Comparison of ENCODE assay signal across 23 cellular contexts in genomic region chr7:98788921-98789320, GRCh38.
DNase-seq lines count a peak whose midpoint lies in the region; ATAC-seq and TF ChIP-seq lines count a peak whose summit lies in the region.
"Had no signal": no experiment of that assay in that cellular context is flagged by ENCODE, and none has a peak within 500 bp of the region (broad histone marks: within the 10 kb centered on the region; RNA-seq: fewer than 3 reads in every experiment).

No MANE protein-coding gene starts in this region.

- no peaks in the 10 kb centered on the region for H3K36me3 ChIP-seq in left ventricle myocardium inferior
- H3K36me3 ChIP-seq in adrenal gland (replicated peaks in 1 of 2), result no peaks in the 10 kb centered on the region
- no peaks in the 10 kb centered on the region for H3K36me3 ChIP-seq in lung (ENCODE audit: control insufficient read depth in 2 of 2, insufficient read depth in 2 of 2, low read length in 2 of 2)
- no peaks in the 10 kb centered on the region for H3K36me3 ChIP-seq in upper lobe of right lung
- H3K36me3 ChIP-seq: ascending aorta had no signal

- intact Hi-C loops in Right ventricle myocardium superior (cut with DNase I) (no loop called here), left ventricle myocardium inferior (cut with micrococcal nuclease) (no loop called here), adrenal gland (cut with DNase I) (no loop called here), upper lobe of right lung (cut with DNase I) (no loop called here)

- 8 to 27% (median 20%) methylated on average over 2 to 3 of the region's 3 CpGs for WGBS in adrenal gland, 4 donors
- 52 to 58% methylated on average over 3 of the region's 3 CpGs for WGBS in lung, 2 donors

- peaks cover 7% of the 10 kb centered on the region for H3K27me3 ChIP-seq in left ventricle myocardium inferior (ENCODE audit: low read depth)
- no peaks in the 10 kb centered on the region for H3K27me3 ChIP-seq in adrenal gland
- no peaks in the 10 kb centered on the region for H3K27me3 ChIP-seq in lung (ENCODE audit: control insufficient read depth, insufficient read depth)
- no peaks in the 10 kb centered on the region for H3K27me3 ChIP-seq in upper lobe of right lung
- H3K27me3 ChIP-seq: ascending aorta had no signal

- no peak overlapping the region for H3K27ac ChIP-seq in left ventricle myocardium inferior (replicated peaks)
- H3K27ac ChIP-seq in adrenal gland, result peak overlapping the region in 1 of 5 donors; percentile 58
- no peak overlapping the region for H3K27ac ChIP-seq in lung (ENCODE audit: low read depth in 1 of 2, low read length in 1 of 2)
- H3K27ac ChIP-seq in upper lobe of right lung, result no peak overlapping the region
- H3K27ac ChIP-seq: KMS-11, RWPE1, VCaP had no signal

- H3K9me3 ChIP-seq in left ventricle myocardium inferior (replicated peaks), result no peaks in the 10 kb centered on the region
- no peaks in the 10 kb centered on the region for H3K9me3 ChIP-seq in adrenal gland (replicated peaks in 1 of 3)
- no peaks in the 10 kb centered on the region for H3K9me3 ChIP-seq in lung (ENCODE audit: control insufficient read depth in 2 of 2, insufficient read depth in 1 of 2, low read length in 1 of 2)
- H3K9me3 ChIP-seq in upper lobe of right lung, result no peaks in the 10 kb centered on the region
- H3K9me3 ChIP-seq: ascending aorta had no signal

- TF ChIP-seq POLR2A in adrenal gland (IDR thresholded peaks at IDR 0.05), result no peak

- H3K4me1 ChIP-seq in left ventricle myocardium inferior (no peaks in the 10 kb centered on the region), adrenal gland (replicated peaks in 1 of 2) (no peaks in the 10 kb centered on the region), lung (ENCODE audit: control insufficient read depth in 2 of 2, insufficient read depth in 2 of 2, low read length in 2 of 2) (no peaks in the 10 kb centered on the region), upper lobe of right lung (no peaks in the 10 kb centered on the region)

- DNase-seq in Right ventricle myocardium superior (peak; percentile 57), left ventricle myocardium inferior (no peak), adrenal gland (peak; percentile 61 to 94 (median 91)), lung (ENCODE audit: low spot score) (peak; percentile 31), upper lobe of right lung (no peak), Ammon's horn (ENCODE audit: low spot score) (no peak), NOMO-1 treated with dmso at 0.1 percent for 144 hours (lab: John Stamatoyannopoulos, UW; ENCODE audit: unreplicated experiment) (no peak), HuH-7 (ENCODE audit: low spot score) (no peak)
- DNase-seq: 8988T; activated CD4-positive, alpha-beta T cell treated with anti-CD3 and anti-CD28 coated beads for 4 hours; activated effector memory CD4-positive, alpha-beta T cell treated with Interleukin-2 at 50 U/mL for 16 hours; CD8-positive, alpha-beta memory T cell; DMS153; midbrain; MV-4-11; NCI-H146; NCI-H446; NCI-H82 had no signal

- TF ChIP-seq CTCF in left ventricle myocardium inferior (IDR thresholded peaks at IDR 0.05; ENCODE audit: borderline replicate concordance), result no peak
- TF ChIP-seq CTCF in adrenal gland (IDR thresholded peaks at IDR 0.05), result peak in 1 of 6 experiments; percentile 3
- TF ChIP-seq CTCF in lung (IDR thresholded peaks at IDR 0.05; ENCODE audit: control extremely low read depth, extremely low read depth), result no peak
- no peak for TF ChIP-seq CTCF in upper lobe of right lung (IDR thresholded peaks at IDR 0.05)

- no peak for ATAC-seq in Right ventricle myocardium superior (ENCODE audit: poor library complexity)
- no peak for ATAC-seq in lung (ENCODE audit: insufficient read depth, low FRiP score)
- peak; percentile 39 for ATAC-seq in upper lobe of right lung

- H3K4me3 ChIP-seq in left ventricle myocardium inferior (no peak overlapping the region), adrenal gland (no peak overlapping the region), lung (no peak overlapping the region), upper lobe of right lung (no peak overlapping the region)
- H3K4me3 ChIP-seq: ascending aorta, smooth muscle cell had no signal

Comparison
In these comparisons a context has a peak if more than half of its experiments do, and no peak if none do; other contexts are left out.
1. DNase-seq: peak in Right ventricle myocardium superior (single experiment), adrenal gland (7 of 7) and lung (single experiment); none in left ventricle myocardium inferior (single experiment), upper lobe of right lung (single experiment), Ammon's horn (single experiment), NOMO-1 treated with dmso at 0.1 percent for 144 hours (single experiment) and HuH-7 (single experiment).